In the genomic region with DNA sequence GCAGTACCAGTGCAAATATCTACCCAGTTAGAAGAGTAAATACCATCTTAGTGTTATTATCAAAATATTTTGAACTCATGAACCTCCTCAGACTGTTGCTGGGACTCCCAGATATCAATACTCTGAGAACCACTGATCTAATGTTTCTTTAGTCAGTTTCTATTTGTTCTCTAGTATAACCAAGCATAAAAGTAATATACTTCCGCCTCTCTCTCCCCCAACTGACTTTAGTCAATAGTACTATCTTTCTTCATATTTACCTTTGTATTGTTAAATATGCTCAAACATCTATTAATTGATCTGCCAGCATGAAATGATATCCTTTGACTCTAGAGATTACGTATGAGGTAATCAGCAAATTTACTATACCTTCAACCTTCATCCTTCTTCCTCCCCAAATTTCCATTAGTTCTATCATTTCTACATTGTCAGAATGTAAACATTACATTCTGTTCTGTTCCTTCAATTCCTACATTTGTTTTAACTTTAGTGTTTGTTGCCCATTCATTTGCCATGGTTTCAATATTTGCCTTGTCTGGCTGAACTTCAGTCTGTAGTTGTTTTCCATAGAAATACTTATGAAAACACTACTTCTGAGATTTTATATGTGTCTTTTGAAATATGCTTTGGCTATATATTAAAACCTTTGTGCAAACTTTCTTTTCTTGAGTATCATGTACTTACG, we compare ENCODE assay signal across 15 cellular contexts.
DNase-seq lines count a peak whose midpoint lies in the region; ATAC-seq, FAIRE-seq and TF ChIP-seq lines count a peak whose summit lies in the region.
"Had no signal": no experiment of that assay in that cellular context is flagged by ENCODE, and none has a peak within 500 bp of the region (broad histone marks: within the 10 kb centered on the region; RNA-seq: fewer than 3 reads in every experiment).

No MANE protein-coding gene starts in this region.

- ATAC-seq in pancreas (peak; percentile 87 to 95 (median 93)), gastroesophageal sphincter (no peak)

- TF ChIP-seq EP300 in gastroesophageal sphincter (IDR thresholded peaks at IDR 0.05): no peak

- DNase-seq in NCI-H146 treated with DMSO at 0.1 percent for 48 hours (lab: John Stamatoyannopoulos, UW; ENCODE audit: unreplicated experiment): peak; percentile 20
- DNase-seq in pancreas: no peak
- no peak for DNase-seq in HTR-8/SVneo (ENCODE audit: insufficient read length, low spot score)
- DNase-seq in NCI-H446 treated with DMSO at 0.1 percent for 48 hours (lab: John Stamatoyannopoulos, UW): no peak
- DNase-seq in NCI-H187 (lab: John Stamatoyannopoulos, UW): no peak
- DNase-seq: ACHN; CD4-positive, alpha-beta T cell; GM23248 had no signal

- WGBS in pancreas, 2 donors: 49 to 50% methylated on average over 3 of the region's 3 CpGs
- WGBS in gastroesophageal sphincter (ENCODE audit: low coverage in 1 of 2), 2 donors: 89 to 100% methylated on average over 2 to 3 of the region's 3 CpGs

- H3K27ac ChIP-seq in pancreas: no peak overlapping the region
- no peak overlapping the region for H3K27ac ChIP-seq in gastroesophageal sphincter
- H3K27ac ChIP-seq: GM23248 had no signal

- peaks cover 0 to 11% (median 0%) of the 10 kb centered on the region in 3 donors for H3K4me1 ChIP-seq in pancreas
- no peaks in the 10 kb centered on the region for H3K4me1 ChIP-seq in gastroesophageal sphincter
- H3K4me1 ChIP-seq: HAP-1 had no signal

- intact Hi-C loops in pancreas (cut with DNase I): no loop called here

- H3K4me3 ChIP-seq in pancreas (no peak overlapping the region), gastroesophageal sphincter (no peak overlapping the region)
- H3K4me3 ChIP-seq: GM23248, HAP-1 had no signal

- TF ChIP-seq CTCF in pancreas (IDR thresholded peaks at IDR 0.05) (no peak), gastroesophageal sphincter (IDR thresholded peaks at IDR 0.05) (no peak)

- FAIRE-seq in islet of Langerhans (lab: Jason Lieb, UNC) (peak; percentile 82), pancreas (lab: Jason Lieb, UNC) (peak; percentile 17), HTR-8/SVneo (lab: Jason Lieb, UNC) (no peak)
- FAIRE-seq: A204.1, D721Med, G401.6, GM12891 had no signal

- H3K9me3 ChIP-seq in pancreas: no peaks in the 10 kb centered on the region
- H3K9me3 ChIP-seq in gastroesophageal sphincter: no peaks in the 10 kb centered on the region
- H3K9me3 ChIP-seq: HAP-1 had no signal

- peaks cover 0 to 24% (median 2%) of the 10 kb centered on the region in 4 donors for H3K27me3 ChIP-seq in pancreas
- no peaks in the 10 kb centered on the region for H3K27me3 ChIP-seq in gastroesophageal sphincter

- H3K36me3 ChIP-seq in pancreas (no peaks in the 10 kb centered on the region), gastroesophageal sphincter (no peaks in the 10 kb centered on the region)
- H3K36me3 ChIP-seq: HAP-1 had no signal

- TF ChIP-seq POLR2A in gastroesophageal sphincter (IDR thresholded peaks at IDR 0.05): no peak
